9 cellular contexts compared by ENCODE assay signal in the genomic region with DNA sequence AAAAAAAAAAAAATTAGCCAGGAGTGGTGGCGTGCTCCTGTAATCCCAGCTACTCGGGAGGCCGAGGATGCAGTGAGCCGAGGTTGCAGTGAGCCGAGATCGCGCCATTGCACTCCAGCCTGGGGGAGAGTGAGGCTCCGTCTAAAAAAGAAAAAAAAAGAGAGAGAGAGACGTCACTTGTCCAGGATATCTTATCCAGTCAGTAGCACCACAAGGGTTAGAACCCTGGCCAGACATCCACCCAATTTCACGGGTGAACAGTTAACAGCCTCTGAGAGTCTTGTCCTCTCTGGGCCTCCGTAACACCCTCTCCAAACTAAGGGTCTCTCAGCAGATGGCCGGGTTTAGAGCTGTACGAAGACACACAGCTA. TPM values are rescaled to one million over a fixed set of nuclear protein-coding genes. Genes with fewer than 3 reads are reported as not detected.
DNase-seq lines count a peak whose midpoint lies in the region; ATAC-seq and TF ChIP-seq lines count a peak whose summit lies in the region.
"Had no signal": no experiment of that assay in that cellular context is flagged by ENCODE, and none has a peak within 500 bp of the region (broad histone marks: within the 10 kb centered on the region; RNA-seq: fewer than 3 reads in every experiment).

No MANE protein-coding gene starts in this region.

- DNase-seq in activated CD8-positive, alpha-beta memory T cell treated with anti-CD3 and anti-CD28 coated beads, Interleukin-2, amount 10 ng/mL, durations not matched to agents 7 days and 5 days, result no peak
- DNase-seq in activated CD8-positive, alpha-beta memory T cell treated with anti-CD3 and anti-CD28 coated beads, Interleukin-2, amount 50 U/mL, for 4 hours, result no peak
- no peak for DNase-seq in left lobe of liver (ENCODE audit: low spot score)
- DNase-seq in thyroid gland, result no peak
- DNase-seq in amniotic stem cell (lab: John Stamatoyannopoulos, UW), result no peak

- peak overlapping the region; percentile 85 for H3K4me3 Mint-ChIP-seq in activated CD8-positive, alpha-beta memory T cell treated with anti-CD3 and anti-CD28 coated beads, Interleukin-2, amount 10 ng/mL, durations not matched to agents 7 days and 5 days
- peak overlapping the region; percentile 100 for H3K4me3 Mint-ChIP-seq in activated naive CD8-positive, alpha-beta T cell

- no peaks in the 10 kb centered on the region for H3K36me3 Mint-ChIP-seq in activated CD8-positive, alpha-beta memory T cell treated with anti-CD3 and anti-CD28 coated beads, Interleukin-2, amount 10 ng/mL, durations not matched to agents 7 days and 5 days
- no peaks in the 10 kb centered on the region for H3K36me3 Mint-ChIP-seq in activated naive CD8-positive, alpha-beta T cell

- WGBS in thyroid gland, 2 donors, result 24 to 36% methylated on average over 13 of the region's 13 CpGs

- peaks cover 25 to 29% of the 10 kb centered on the region in 2 donors for H3K4me1 ChIP-seq in thyroid gland

- H3K27me3 Mint-ChIP-seq in activated CD8-positive, alpha-beta memory T cell treated with anti-CD3 and anti-CD28 coated beads, Interleukin-2, amount 10 ng/mL, durations not matched to agents 7 days and 5 days, result no peaks in the 10 kb centered on the region
- H3K27me3 Mint-ChIP-seq in activated naive CD8-positive, alpha-beta T cell, result no peaks in the 10 kb centered on the region

- TF ChIP-seq CTCF in thyroid gland (IDR thresholded peaks at IDR 0.05), result no peak

- peak overlapping the region; percentile 89 to 94 (median 93) for H3K27ac ChIP-seq in thyroid gland

- intact Hi-C loops in thyroid gland (cut with DNase I), result loop anchor here (10.0 kb wide), 1 partner anchor 169 kb away; no protein-coding TSS in a partner anchor

- peaks cover 0 to 4% of the 10 kb centered on the region in 2 donors for H3K36me3 ChIP-seq in thyroid gland

- peak overlapping the region; percentile 35 to 98 (median 93) for H3K4me3 ChIP-seq in thyroid gland (replicated peaks in 1 of 3)

- H3K4me1 Mint-ChIP-seq in activated CD8-positive, alpha-beta memory T cell treated with anti-CD3 and anti-CD28 coated beads, Interleukin-2, amount 10 ng/mL, durations not matched to agents 7 days and 5 days, result peaks cover 36% of the 10 kb centered on the region
- peaks cover 44% of the 10 kb centered on the region for H3K4me1 Mint-ChIP-seq in activated naive CD8-positive, alpha-beta T cell (ENCODE audit: low read depth)

- peak overlapping the region; percentile 95 for H3K27ac Mint-ChIP-seq in activated CD8-positive, alpha-beta memory T cell treated with anti-CD3 and anti-CD28 coated beads, Interleukin-2, amount 10 ng/mL, durations not matched to agents 7 days and 5 days
- peak overlapping the region; percentile 100 for H3K27ac Mint-ChIP-seq in activated naive CD8-positive, alpha-beta T cell

- no peaks in the 10 kb centered on the region for H3K27me3 ChIP-seq in thyroid gland

- TF ChIP-seq POLR2A in thyroid gland (IDR thresholded peaks at IDR 0.05), result no peak

- CTCF ChIA-PET in activated CD8-positive, alpha-beta memory T cell treated with anti-CD3 and anti-CD28 coated beads, Interleukin-2, amount 10 ng/mL, durations not matched to agents 7 days and 5 days (lab: Charles Lee), result interaction anchor here (0.6 to 2.9 kb wide), 8 partner anchors 12 to 265 kb away, joined by 3 to 13 read pairs (median 4); a partner anchor contains a TSS

- no peak for ATAC-seq in activated CD8-positive, alpha-beta memory T cell treated with anti-CD3 and anti-CD28 coated beads, Interleukin-2, amount 10 ng/mL, durations not matched to agents 7 days and 5 days
- ATAC-seq in left lobe of liver, result peak; percentile 2
- ATAC-seq in HG03439 (IDR thresholded peaks at IDR 0.05; ENCODE audit: unreplicated experiment), result no peak
- ATAC-seq in HG03025 (IDR thresholded peaks at IDR 0.05; ENCODE audit: low FRiP score, unreplicated experiment), result no peak

- no peaks in the 10 kb centered on the region for H3K9me3 ChIP-seq in thyroid gland

- H3K9me3 Mint-ChIP-seq in activated CD8-positive, alpha-beta memory T cell treated with anti-CD3 and anti-CD28 coated beads, Interleukin-2, amount 10 ng/mL, durations not matched to agents 7 days and 5 days (ENCODE audit: low read depth), result no peaks in the 10 kb centered on the region
- no peaks in the 10 kb centered on the region for H3K9me3 Mint-ChIP-seq in activated naive CD8-positive, alpha-beta T cell (ENCODE audit: low read depth)

RNA-seq across cellular contexts. Expression of a gene that starts 0.9 kb away (rescaled TPM):
- total RNA-seq in activated CD8-positive, alpha-beta memory T cell treated with anti-CD3 and anti-CD28 coated beads, Interleukin-2, amount 10 ng/mL, durations not matched to agents 7 days and 5 days, result 10 to 100 TPM; 73.0 to 74.7 TPM
- 92.6 TPM for total RNA-seq in left lobe of liver
- 100 to 1,000 TPM in 2 of 4 donors, 10 to 100 TPM in 2; 65.4 to 117 (median 104) TPM for total RNA-seq in thyroid gland

RNA-seq across cellular contexts. Expression of a gene that starts 8.4 kb away (rescaled TPM):
- not detected for total RNA-seq in activated CD8-positive, alpha-beta memory T cell treated with anti-CD3 and anti-CD28 coated beads, Interleukin-2, amount 10 ng/mL, durations not matched to agents 7 days and 5 days
- total RNA-seq in left lobe of liver, result 1,677 TPM
- total RNA-seq in thyroid gland, result 1 to 10 TPM in 2 of 4 donors, not detected in 2; 1.6 to 3.3 TPM
- total RNA-seq: Daoy had no signal

RNA-seq across cellular contexts. Expression of a gene that starts 12.2 kb away (rescaled TPM):
- not detected for total RNA-seq in activated CD8-positive, alpha-beta memory T cell treated with anti-CD3 and anti-CD28 coated beads, Interleukin-2, amount 10 ng/mL, durations not matched to agents 7 days and 5 days
- total RNA-seq in left lobe of liver (297 TPM), thyroid gland (not detected)
- total RNA-seq: Daoy had no signal

RNA-seq across cellular contexts. Expression of a gene that starts 39.9 kb away (rescaled TPM):
- total RNA-seq in activated CD8-positive, alpha-beta memory T cell treated with anti-CD3 and anti-CD28 coated beads, Interleukin-2, amount 10 ng/mL, durations not matched to agents 7 days and 5 days, result 1 to 10 TPM in 1 of 2 experiments, not detected in 1; 1.9 TPM
- 6,817 TPM for total RNA-seq in left lobe of liver
- total RNA-seq in thyroid gland, result 100 to 1,000 TPM in 1 of 4 donors, 10 to 100 TPM in 2, 1 to 10 TPM in 1; 4.1 to 113 (median 45.6) TPM

RNA-seq across cellular contexts. Expression of a gene that starts 47.0 kb away (rescaled TPM):
- total RNA-seq in activated CD8-positive, alpha-beta memory T cell treated with anti-CD3 and anti-CD28 coated beads, Interleukin-2, amount 10 ng/mL, durations not matched to agents 7 days and 5 days, result 10 to 100 TPM; 22.4 to 58.8 TPM
- total RNA-seq in left lobe of liver (1.5 TPM), thyroid gland (10 to 100 TPM in 2 of 4 donors, 1 to 10 TPM in 2; 6.7 to 11.3 (median 9.1) TPM)

Comparison
In these comparisons a context has a peak if more than half of its experiments do, and no peak if none do; other contexts are left out.
1. RNA of a gene that starts 8.4 kb away (total RNA-seq): 1,677 TPM in left lobe of liver (single experiment); 1.6 to 3.3 TPM in thyroid gland and not detected in activated CD8-positive, alpha-beta memory T cell treated with anti-CD3 and anti-CD28 coated beads, Interleukin-2, amount 10 ng/mL, durations not matched to agents 7 days and 5 days; every median in the first group is over 100 times any median in the second.
2. RNA of a gene that starts 12.2 kb away (total RNA-seq): 297 TPM in left lobe of liver (single experiment); not detected in activated CD8-positive, alpha-beta memory T cell treated with anti-CD3 and anti-CD28 coated beads, Interleukin-2, amount 10 ng/mL, durations not matched to agents 7 days and 5 days and not detected in thyroid gland; every median in the first group is over 100 times any median in the second.